ENCODE assay signal across 1 cellular context in genomic region chr4:102472441-102473013, GRCh38.
TF ChIP-seq lines count a peak whose summit lies in the region.

No MANE protein-coding gene starts in this region.

TF ChIP-seq in HepG2, 621 proteins besides CTCF, POLR2A, EP300 and RAD21 (continued from another document):
- TF ChIP-seq HNF1A (IDR thresholded peaks at IDR 0.05; ENCODE audit: low read depth) (peak; percentile 75), HNF1A (CRISPR knock-in tag; IDR thresholded peaks at IDR 0.05; ENCODE audit: borderline replicate concordance) (peak; percentile 82; the same call in 1 of the 2 replicates), ZMYM2 (CRISPR knock-in tag; IDR thresholded peaks at IDR 0.05) (no peak), MAZ (IDR thresholded peaks at IDR 0.05; ENCODE audit: borderline replicate concordance, low read depth, low read length) (no peak), MAZ (CRISPR knock-in tag; IDR thresholded peaks at IDR 0.05; ENCODE audit: low read depth) (no peak), ARHGAP35 (CRISPR knock-in tag; IDR thresholded peaks at IDR 0.05; ENCODE audit: borderline replicate concordance) (no peak), NCOR1 (IDR thresholded peaks at IDR 0.05; ENCODE audit: borderline replicate concordance, low read length) (peak; percentile 36; the same call in 1 of the 2 replicates), ASH2L (IDR thresholded peaks at IDR 0.05; ENCODE audit: insufficient read length, low read depth, low read length) (peak; percentile 33), ZNF121 (CRISPR knock-in tag; IDR thresholded peaks at IDR 0.05) (peak; percentile 92), ZNF558 (CRISPR knock-in tag; IDR thresholded peaks at IDR 0.05; ENCODE audit: borderline replicate concordance) (no peak), ZNF687 (CRISPR knock-in tag; IDR thresholded peaks at IDR 0.05) (no peak), PAXIP1 (CRISPR knock-in tag; conservative IDR thresholded peaks at IDR 0.05) (peak; percentile 57), ZMYM4 (CRISPR knock-in tag; IDR thresholded peaks at IDR 0.05) (peak; percentile 46; the same call in 1 of the 2 replicates), HNF4A (CRISPR knock-in tag; IDR thresholded peaks at IDR 0.05) (peak; percentile 25; the same call in 1 of the 2 replicates), ZNF362 (CRISPR knock-in tag; IDR thresholded peaks at IDR 0.05; ENCODE audit: borderline replicate concordance) (peak; percentile 90; the same call in 1 of the 2 replicates)
